Comparison of ENCODE assay signal across 8 cellular contexts in the genomic region with DNA sequence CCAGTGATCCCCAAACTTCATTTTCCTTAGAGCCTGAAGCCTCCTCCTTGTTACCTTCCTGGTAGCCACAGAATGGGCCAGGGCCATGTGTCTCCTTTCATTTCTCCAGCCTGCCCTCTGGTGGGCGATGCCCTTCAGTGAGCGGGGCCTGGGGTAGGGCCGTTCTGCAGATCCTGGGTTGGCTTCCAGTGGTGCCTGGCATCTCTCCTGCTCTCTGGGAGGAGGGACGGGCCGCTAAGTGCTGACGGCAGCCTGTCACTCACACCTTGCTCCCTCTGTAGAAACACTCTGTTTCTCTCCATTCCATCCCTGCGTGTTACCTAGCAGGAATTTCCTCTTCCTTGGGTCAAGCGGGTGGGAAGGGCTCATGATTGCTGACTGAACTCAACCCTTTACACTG.
DNase-seq lines count a peak whose midpoint lies in the region; ATAC-seq and TF ChIP-seq lines count a peak whose summit lies in the region.

No MANE protein-coding gene starts in this region.

- H3K27ac ChIP-seq in cardiac muscle cell, result peak overlapping the region; percentile 61

- CTCF ChIA-PET in BJ (lab: Yijun Ruan, JAX), result interaction anchor here (0.8 to 5.6 kb wide), 13 partner anchors 10 to 298 kb away, joined by 3 to 26 read pairs (median 3); no protein-coding TSS in a partner anchor

- TF ChIP-seq CTCF in BJ (IDR thresholded peaks at IDR 0.05; ENCODE audit: insufficient read depth, low read depth, low read length) (peak; percentile 80), cardiac muscle cell (IDR thresholded peaks at IDR 0.05; ENCODE audit: low read depth, low read length) (peak; percentile 80), progenitor cell of endocrine pancreas (IDR thresholded peaks at IDR 0.05; ENCODE audit: unreplicated experiment) (peak; percentile 88)

- POLR2A ChIA-PET in BJ (lab: Charles Lee), result no interaction called here

- H3K9me3 ChIP-seq in cardiac muscle cell (ENCODE audit: low read depth), result no peaks in the 10 kb centered on the region

- peaks cover 1% of the 10 kb centered on the region for H3K4me1 Mint-ChIP-seq in progenitor cell of endocrine pancreas (ENCODE audit: low read depth)

- H3K27me3 ChIP-seq in BJ (ENCODE audit: control insufficient read depth, insufficient read depth, low read length) (no peaks in the 10 kb centered on the region), cardiac muscle cell (no peaks in the 10 kb centered on the region)

- DNase-seq in BJ (ENCODE audit: low read depth) (no peak), NCI-H2227 treated with DMSO at 0.1 percent for 48 hours (lab: John Stamatoyannopoulos, UW) (peak; percentile 43), cardiac muscle cell (ENCODE audit: low read depth in 1 of 2, low spot score in 1 of 2) (peak; percentile 88 to 91), progenitor cell of endocrine pancreas (ENCODE audit: low spot score, unreplicated experiment) (peak; percentile 78)
- peak; percentile 66 to 70 for DNase-seq in activated T-cell treated with anti-CD3 and anti-CD28 coated beads, Interleukin-2, amount 50 U/mL, for 48 hours

- peaks cover 6% of the 10 kb centered on the region for H3K9me3 Mint-ChIP-seq in progenitor cell of endocrine pancreas (ENCODE audit: low read depth)

- peaks cover 74% of the 10 kb centered on the region for H3K4me1 ChIP-seq in cardiac muscle cell (ENCODE audit: low read depth)

- H3K27ac Mint-ChIP-seq in progenitor cell of endocrine pancreas, result no peak overlapping the region

- peaks cover 2% of the 10 kb centered on the region for H3K36me3 Mint-ChIP-seq in progenitor cell of endocrine pancreas (ENCODE audit: insufficient read depth)

- peaks cover 25% of the 10 kb centered on the region for H3K27me3 Mint-ChIP-seq in progenitor cell of endocrine pancreas

- H3K36me3 ChIP-seq in BJ (ENCODE audit: control insufficient read depth, insufficient read depth, low read length), result no peaks in the 10 kb centered on the region
- no peaks in the 10 kb centered on the region for H3K36me3 ChIP-seq in cardiac muscle cell

- no peak overlapping the region for H3K4me3 Mint-ChIP-seq in progenitor cell of endocrine pancreas (ENCODE audit: low read depth)

- H3K4me3 ChIP-seq in BJ (ENCODE audit: low read depth, low read length) (no peak overlapping the region), cardiac muscle cell (no peak overlapping the region)

- ATAC-seq in GM18867 (IDR thresholded peaks at IDR 0.05; ENCODE audit: unreplicated experiment), result peak; percentile 56
- ATAC-seq in HG02798 (IDR thresholded peaks at IDR 0.05; ENCODE audit: poor library complexity, unreplicated experiment), result no peak
- ATAC-seq in HG02870 (IDR thresholded peaks at IDR 0.05; ENCODE audit: unreplicated experiment), result no peak
